Comparison of ENCODE assay signal across 23 cellular contexts in genomic region chr13:80900557-80900956, GRCh38.
"Had no signal": no experiment of that assay in that cellular context is flagged by ENCODE, and none has a peak within 500 bp of the region (broad histone marks: within the 10 kb centered on the region; RNA-seq: fewer than 3 reads in every experiment).

No MANE protein-coding gene starts in this region.

- FAIRE-seq: keratinocyte, pancreas, small intestine had no signal

- ATAC-seq: activated T-cell treated with anti-CD3 and anti-CD28 coated beads, Interleukin-2, amount 50 U/mL, for 4 hours; body of pancreas; left colon; lower lobe of right lung; naive thymus-derived CD4-positive, alpha-beta T cell; pancreas; right lobe of liver; WTC11 had no signal

- H3K36me3 ChIP-seq: lower lobe of right lung, pancreas, right lobe of liver, thoracic aorta, vagina had no signal

- DNase-seq: activated CD8-positive, alpha-beta memory T cell treated with anti-CD3 and anti-CD28 coated beads for 24 hours; activated CD8-positive, alpha-beta memory T cell treated with anti-CD3 and anti-CD28 coated beads, Interleukin-2, amount 50 U/mL, for 4 hours; activated naive CD4-positive, alpha-beta T cell treated with anti-CD3 and anti-CD28 coated beads for 36 hours; activated T-cell treated with anti-CD3 and anti-CD28 coated beads, Interleukin-2, amount 50 U/mL, for 4 hours; body of pancreas; central memory CD4-positive, alpha-beta T cell; effector memory CD4-positive, alpha-beta T cell; head of caudate nucleus; left colon; lower lobe of right lung; naive thymus-derived CD4-positive, alpha-beta T cell; pancreas; right lobe of liver; small intestine; stimulated activated CD4-positive, alpha-beta T cell treated with anti-CD3 and anti-CD28 coated beads, Interleukin-15, amount 100 ng/mL, for 24 hours; stimulated activated CD4-positive, alpha-beta T cell treated with anti-CD3 and anti-CD28 coated beads, Interleukin-2, amount 100 ng/mL, for 48 hours; stimulated activated CD8-positive, alpha-beta memory T cell treated with anti-CD3 and anti-CD28 coated beads, Interleukin-4, amount 100 ng/mL, for 48 hours; stimulated activated naive CD4-positive, alpha-beta T cell; T1000 had no signal

- H3K27me3 ChIP-seq: body of pancreas, pancreas, right lobe of liver, vagina had no signal

- H3K9me3 ChIP-seq: body of pancreas, lower lobe of right lung, pancreas, right lobe of liver, thoracic aorta, vagina had no signal

- H3K27ac ChIP-seq: body of pancreas, lower lobe of right lung, pancreas, right lobe of liver, thoracic aorta, vagina had no signal

- H3K4me1 ChIP-seq: body of pancreas, lower lobe of right lung, pancreas, right lobe of liver had no signal

- H3K4me3 ChIP-seq: body of pancreas, lower lobe of right lung, pancreas, right lobe of liver, thoracic aorta, vagina had no signal
